ENCODE assay signal across 22 cellular contexts in genomic region chr5:89566340-89566739, GRCh38.
DNase-seq lines count a peak whose midpoint lies in the region; ATAC-seq, FAIRE-seq and TF ChIP-seq lines count a peak whose summit lies in the region.
"Had no signal": no experiment of that assay in that cellular context is flagged by ENCODE, and none has a peak within 500 bp of the region (broad histone marks: within the 10 kb centered on the region; RNA-seq: fewer than 3 reads in every experiment).

No MANE protein-coding gene starts in this region.

- intact Hi-C loops in K562 (cut with micrococcal nuclease) = no loop called here
- intact Hi-C loops in OCI-LY7 (cut with micrococcal nuclease; ENCODE audit: unreplicated experiment) = no loop called here

- ATAC-seq in A549 (no peak), K562 (no peak)
- ATAC-seq: CD8-positive, alpha-beta T cell had no signal

- H3K36me3 ChIP-seq in K562 (ENCODE audit: control insufficient read depth, insufficient read depth, low read length) = no peaks in the 10 kb centered on the region
- no peaks in the 10 kb centered on the region for H3K36me3 ChIP-seq in neuron (ENCODE audit: insufficient read depth, low read length)
- H3K36me3 ChIP-seq in OCI-LY7 (ENCODE audit: insufficient read depth, low read length) = no peaks in the 10 kb centered on the region
- H3K36me3 ChIP-seq: BLaER1 treated with 17β-estradiol and CSF1 and Interleukin-3, amounts not matched to agents 10 nM and 100 nM had no signal

- no peak overlapping the region for H2AFZ ChIP-seq in K562 (ENCODE audit: low read depth, low read length)
- H2AFZ ChIP-seq in neuron (ENCODE audit: low read depth, low read length) = peak overlapping the region; percentile 10
- no peak overlapping the region for H2AFZ ChIP-seq in OCI-LY7 (ENCODE audit: low read length)

- POLR2A ChIA-PET in A549 (lab: Yijun Ruan, JAX) = no interaction called here
- POLR2A ChIA-PET in K562 (lab: Yijun Ruan, JAX) = interaction anchor here (0.6 kb wide), 1 partner anchor 1497 kb away, joined by 3 read pairs; no protein-coding TSS in a partner anchor
- POLR2A ChIA-PET in OCI-LY7 (lab: Charles Lee) = no interaction called here

- no peaks in the 10 kb centered on the region for H3K79me2 ChIP-seq in K562 (ENCODE audit: control insufficient read depth, insufficient read depth, low read length)
- no peaks in the 10 kb centered on the region for H3K79me2 ChIP-seq in OCI-LY7 (ENCODE audit: insufficient read depth, low read depth, low read length)

- H3K27me3 ChIP-seq in K562 (ENCODE audit: control insufficient read depth in 2 of 2, insufficient read depth in 2 of 2, low read length in 2 of 2) = no peaks in the 10 kb centered on the region
- no peaks in the 10 kb centered on the region for H3K27me3 ChIP-seq in neuron (ENCODE audit: insufficient read depth, low read length)
- H3K27me3 ChIP-seq: BLaER1 treated with 17β-estradiol and CSF1 and Interleukin-3, amounts not matched to agents 10 nM and 100 nM had no signal

- TF ChIP-seq CTCF in A549 (IDR thresholded peaks at IDR 0.05) (no peak), K562 (IDR thresholded peaks at IDR 0.05 in 2 of 3, conservative IDR thresholded peaks at IDR 0.05 in 1 of 3; ENCODE audit: insufficient read depth in 2 of 3, low read depth in 1 of 3, low read length in 3 of 3) (no peak), OCI-LY7 (conservative IDR thresholded peaks at IDR 0.05; ENCODE audit: low read length) (no peak)

- CTCF ChIA-PET in A549 (lab: Yijun Ruan, JAX) = no interaction called here
- CTCF ChIA-PET in K562 (lab: Yijun Ruan, JAX; ENCODE audit: low intra/inter-chr PET ratio) = no interaction called here
- CTCF ChIA-PET in OCI-LY7 (lab: Charles Lee; ENCODE audit: unreplicated experiment) = no interaction called here

- 0% methylated on average over 1 of the region's 1 CpG for WGBS in A549 (ENCODE audit: missing lambda C conversion rate)
- WGBS in K562 (ENCODE audit: insufficient coverage, low coverage, missing lambda C conversion rate) = 7% methylated on average over 1 of the region's 1 CpG

- H3K27ac ChIP-seq in A549 = no peak overlapping the region
- no peak overlapping the region for H3K27ac ChIP-seq in K562 (ENCODE audit: extremely low read depth, low read depth, low read length)
- no peak overlapping the region for H3K27ac ChIP-seq in OCI-LY7 (ENCODE audit: low read depth, low read length, poor library complexity, severe bottlenecking)
- H3K27ac ChIP-seq: BLaER1 treated with 17β-estradiol and CSF1 and Interleukin-3, amounts not matched to agents 10 nM and 100 nM; C4-2B had no signal

- H3K4me3 ChIP-seq in A549 = no peak overlapping the region
- no peak overlapping the region for H3K4me3 ChIP-seq in K562
- no peak overlapping the region for H3K4me3 ChIP-seq in neuron (ENCODE audit: low read length)
- H3K4me3 ChIP-seq in OCI-LY7 (ENCODE audit: low read depth, low read length, poor library complexity, severe bottlenecking) = no peak overlapping the region
- H3K4me3 ChIP-seq: BLaER1 treated with 17β-estradiol and CSF1 and Interleukin-3, amounts not matched to agents 10 nM and 100 nM had no signal

- H3K9me3 ChIP-seq in A549 (no peaks in the 10 kb centered on the region), K562 (replicated peaks; ENCODE audit: control insufficient read depth, insufficient read depth, low read depth, low read length) (no peaks in the 10 kb centered on the region), neuron (ENCODE audit: low read length) (no peaks in the 10 kb centered on the region), OCI-LY7 (ENCODE audit: low read length) (no peaks in the 10 kb centered on the region)
- H3K9me3 ChIP-seq: BLaER1 treated with 17β-estradiol and CSF1 and Interleukin-3, amounts not matched to agents 10 nM and 100 nM; Caco-2 had no signal

- TF ChIP-seq POLR2A in A549 (IDR thresholded peaks at IDR 0.05; ENCODE audit: low read length) (no peak), GM12891 (IDR thresholded peaks at IDR 0.05; ENCODE audit: low read depth, low read length) (no peak), K562 (conservative IDR thresholded peaks at IDR 0.05) (no peak)

- in situ Hi-C loops in K562 (cut with MboI) = no loop called here

- no peak overlapping the region for H3K4me2 ChIP-seq in A549
- no peak overlapping the region for H3K4me2 ChIP-seq in K562 (ENCODE audit: insufficient read depth, low read length)
- no peak overlapping the region for H3K4me2 ChIP-seq in OCI-LY7 (ENCODE audit: low read length)
- H3K4me2 ChIP-seq: BLaER1 treated with 17β-estradiol and CSF1 and Interleukin-3, amounts not matched to agents 10 nM and 100 nM had no signal

- TF ChIP-seq EP300 in A549 (IDR thresholded peaks at IDR 0.05) (no peak), K562 (IDR thresholded peaks at IDR 0.05; ENCODE audit: low read length) (no peak)

- FAIRE-seq in A549 (lab: Jason Lieb, UNC) = no peak
- peak; percentile 41 for FAIRE-seq in GM12891 (lab: Jason Lieb, UNC)
- no peak for FAIRE-seq in K562 (lab: Jason Lieb, UNC)
- FAIRE-seq: A204.1, D721Med, G401.6, GM12892, GM18507 had no signal

- TF ChIP-seq RAD21 in A549 (conservative IDR thresholded peaks at IDR 0.05 in 1 of 2, IDR thresholded peaks at IDR 0.05 in 1 of 2) (no peak), K562 (CRISPR knock-in tag; conservative IDR thresholded peaks at IDR 0.05 in 1 of 2, IDR thresholded peaks at IDR 0.05 in 1 of 2) (no peak)

- H4K20me1 ChIP-seq in K562 (replicated peaks; ENCODE audit: control insufficient read depth, insufficient read depth, low read length) (no peaks in the 10 kb centered on the region), OCI-LY7 (ENCODE audit: insufficient read depth, low read length) (no peaks in the 10 kb centered on the region)
- H4K20me1 ChIP-seq: BLaER1 treated with 17β-estradiol and CSF1 and Interleukin-3, amounts not matched to agents 10 nM and 100 nM had no signal

- no peaks in the 10 kb centered on the region for H3K9me2 ChIP-seq in OCI-LY7 (ENCODE audit: insufficient read depth, low read length)

- no TSS peak for BruUV-seq in K562 (replicated peaks; lab: Mats Ljungman, UMichigan)
- no TSS peak for BruUV-seq in OCI-LY7 (replicated peaks; lab: Mats Ljungman, UMichigan)

- H3K9ac ChIP-seq in K562 (ENCODE audit: insufficient read depth in 1 of 2, low read depth in 2 of 2, low read length in 2 of 2) = no peak overlapping the region
- H3K9ac ChIP-seq: BLaER1 treated with 17β-estradiol and CSF1 and Interleukin-3, amounts not matched to agents 10 nM and 100 nM had no signal

- DNase-seq in A549 (ENCODE audit: low read depth in 1 of 2, low spot score in 1 of 2) (no peak), GM12891 (ENCODE audit: insufficient read length, low spot score) (no peak), K562 (ENCODE audit: extremely low read depth in 1 of 4, low spot score in 3 of 4) (no peak), NCI-H2081 (lab: John Stamatoyannopoulos, UW) (no peak), glomerular visceral epithelial cell (ENCODE audit: extremely low spot score) (no peak), OCI-LY7 (ENCODE audit: low spot score) (no peak)
- DNase-seq: 8988T; AML-193; Caco-2; Calu3; CD4-positive, alpha-beta T cell; CD8-positive, alpha-beta T cell; DMS79 treated with DMSO at 0.1 percent for 48 hours; GF-D8 had no signal

- H3K4me1 ChIP-seq in A549 (no peaks in the 10 kb centered on the region), K562 (replicated peaks in 1 of 2; ENCODE audit: control insufficient read depth in 2 of 2, insufficient read depth in 2 of 2, low read length in 2 of 2) (no peaks in the 10 kb centered on the region), neuron (ENCODE audit: insufficient read depth, low read length) (peaks cover 13% of the 10 kb centered on the region), OCI-LY7 (ENCODE audit: insufficient read depth, low read length, poor library complexity, severe bottlenecking) (no peaks in the 10 kb centered on the region)
- H3K4me1 ChIP-seq: BLaER1 treated with 17β-estradiol and CSF1 and Interleukin-3, amounts not matched to agents 10 nM and 100 nM; Caco-2 had no signal

- H3K9me1 ChIP-seq in K562 (ENCODE audit: control insufficient read depth, insufficient read depth, low read length) = no peaks in the 10 kb centered on the region

TF ChIP-seq in A549, 52 proteins besides CTCF, POLR2A, EP300 and RAD21 (continues in another document):
- TF ChIP-seq ELK1 (IDR thresholded peaks at IDR 0.05; ENCODE audit: low read depth, low read length) = no peak
- TF ChIP-seq MAFK (IDR thresholded peaks at IDR 0.05; ENCODE audit: partially characterized antibody) = peak; percentile 57

TF ChIP-seq in GM12891, 5 proteins besides CTCF, POLR2A, EP300 and RAD21:
- TF ChIP-seq POLR2AphosphoS5 (IDR thresholded peaks at IDR 0.05; ENCODE audit: low read depth, low read length) = no peak

TF ChIP-seq in K562, 482 proteins besides CTCF, POLR2A, EP300 and RAD21:
- TF ChIP-seq ZNF77 (CRISPR knock-in tag; IDR thresholded peaks at IDR 0.05) = no peak
- TF ChIP-seq C11orf30 (IDR thresholded peaks at IDR 0.05; ENCODE audit: low read depth) = peak; percentile 31; the same call in 1 of the 2 replicates
- no peak for TF ChIP-seq GTF2B (IDR thresholded peaks at IDR 0.05; ENCODE audit: extremely low read depth, insufficient read length)
- no peak for TF ChIP-seq SETDB1 (IDR thresholded peaks at IDR 0.05; ENCODE audit: low read length)
- peak; percentile 38; the same call in 1 of the 2 replicates for TF ChIP-seq ZNF316 (IDR thresholded peaks at IDR 0.05)
TF ChIP-seq in K562: peak in this region for 2.

Comparison
In these comparisons a context has a peak if more than half of its experiments do, and no peak if none do; other contexts are left out.
1. Of the 35 proteins assayed by ChIP-seq in both K562 and A549: peak only in K562: none; only in A549: MAFK; in both: none; in neither: 34.